Comparison of ENCODE assay signal across 8 cellular contexts in genomic region chr17:16991349-16992009, GRCh38. TPM values are rescaled to one million over a fixed set of nuclear protein-coding genes. Genes with fewer than 3 reads are reported as not detected.
A peak's percentile ranks its signal among the peaks of the same experiment; 100 is the strongest.
DNase-seq lines count a peak whose midpoint lies in the region; ATAC-seq and TF ChIP-seq lines count a peak whose summit lies in the region.

No MANE protein-coding gene starts in this region.

- H3K27me3 Mint-ChIP-seq in activated CD4-positive, alpha-beta memory T cell treated with anti-CD3 and anti-CD28 coated beads for 36 hours = no peaks in the 10 kb centered on the region

- DNase-seq in NCI-H748 (lab: John Stamatoyannopoulos, UW; ENCODE audit: unreplicated experiment) (peak; percentile 78), dermis microvascular lymphatic vessel endothelial cell (ENCODE audit: low read depth in 2 of 2) (peak; percentile 57 to 69), lung (ENCODE audit: low spot score) (peak; percentile 81), NCI-H128 (lab: John Stamatoyannopoulos, UW; ENCODE audit: unreplicated experiment) (no peak)
- DNase-seq in activated CD4-positive, alpha-beta memory T cell treated with anti-CD3 and anti-CD28 coated beads for 36 hours = peak; percentile 86
- peak; percentile 51 for DNase-seq in stimulated activated CD8-positive, alpha-beta memory T cell treated with anti-CD3 and anti-CD28 coated beads, Interleukin-12 subunit alpha, Interleukin-12 subunit beta, amount 100 ng/mL, for 4 hours (ENCODE audit: low read depth)

- CTCF ChIA-PET in activated CD4-positive, alpha-beta memory T cell treated with anti-CD3 and anti-CD28 coated beads for 36 hours (lab: Charles Lee) = interaction anchor here (0.5 to 2.1 kb wide), 25 partner anchors 8 to 455 kb away, joined by 3 to 15 read pairs (median 4); no protein-coding TSS in a partner anchor

- no peaks in the 10 kb centered on the region for H3K9me3 ChIP-seq in lung (ENCODE audit: control insufficient read depth in 2 of 2, insufficient read depth in 1 of 2, low read length in 1 of 2)

- H3K36me3 Mint-ChIP-seq in activated CD4-positive, alpha-beta memory T cell treated with anti-CD3 and anti-CD28 coated beads for 36 hours = no peaks in the 10 kb centered on the region

- no peaks in the 10 kb centered on the region for H3K36me3 ChIP-seq in lung (ENCODE audit: control insufficient read depth in 2 of 2, insufficient read depth in 2 of 2, low read length in 2 of 2)

- no peak overlapping the region for H3K27ac Mint-ChIP-seq in activated CD4-positive, alpha-beta memory T cell treated with anti-CD3 and anti-CD28 coated beads for 36 hours

- POLR2A ChIA-PET in activated CD4-positive, alpha-beta memory T cell treated with anti-CD3 and anti-CD28 coated beads for 36 hours (lab: Charles Lee) = no interaction called here

- H3K4me3 Mint-ChIP-seq in activated CD4-positive, alpha-beta memory T cell treated with anti-CD3 and anti-CD28 coated beads for 36 hours = no peak overlapping the region

- no peak overlapping the region for H3K4me3 ChIP-seq in GM12875 (ENCODE audit: low read depth, low read length)
- H3K4me3 ChIP-seq in lung = no peak overlapping the region

- peaks cover 35% of the 10 kb centered on the region for H3K4me1 Mint-ChIP-seq in activated CD4-positive, alpha-beta memory T cell treated with anti-CD3 and anti-CD28 coated beads for 36 hours (ENCODE audit: low read depth)

- ATAC-seq in lung (ENCODE audit: insufficient read depth, low FRiP score) = peak; percentile 54

- TF ChIP-seq CTCF in 22Rv1 (IDR thresholded peaks at IDR 0.05) = peak; percentile 91
- peak; percentile 88 for TF ChIP-seq CTCF in GM12875 (IDR thresholded peaks at IDR 0.05; ENCODE audit: borderline replicate concordance, insufficient read depth, low read depth, low read length)
- peak; percentile 57 for TF ChIP-seq CTCF in lung (IDR thresholded peaks at IDR 0.05; ENCODE audit: control extremely low read depth, extremely low read depth)

- H3K4me1 ChIP-seq in lung (ENCODE audit: control insufficient read depth in 2 of 2, insufficient read depth in 2 of 2, low read length in 2 of 2) = peaks cover 0 to 3% of the 10 kb centered on the region in 2 donors

- no peak overlapping the region for H3K27ac ChIP-seq in 22Rv1
- H3K27ac ChIP-seq in lung (ENCODE audit: low read depth in 1 of 2, low read length in 1 of 2) = no peak overlapping the region

- intact Hi-C loops in activated CD4-positive, alpha-beta memory T cell treated with anti-CD3 and anti-CD28 coated beads for 36 hours (cut with micrococcal nuclease) = loop anchor here (1.0 to 2.0 kb wide), 2 partner anchors 69 to 455 kb away; no protein-coding TSS in a partner anchor

- no peaks in the 10 kb centered on the region for H3K9me3 Mint-ChIP-seq in activated CD4-positive, alpha-beta memory T cell treated with anti-CD3 and anti-CD28 coated beads for 36 hours

- WGBS in lung, 2 donors = 18 to 22% methylated on average over 16 of the region's 16 CpGs

- H3K27me3 ChIP-seq in lung (ENCODE audit: control insufficient read depth, insufficient read depth) = no peaks in the 10 kb centered on the region

RNA-seq across cellular contexts. Expression of gene TNFRSF13B, which starts 19.6 kb away (rescaled TPM):
- total RNA-seq in activated CD4-positive, alpha-beta memory T cell treated with anti-CD3 and anti-CD28 coated beads for 36 hours = not detected
- not detected in 2 replicates for total RNA-seq in dermis microvascular lymphatic vessel endothelial cell
- under 1 TPM; 0.34 to 0.61 TPM for total RNA-seq in lung
- 1 to 10 TPM in 1 of 2 donors, under 1 TPM in 1; 0.08 to 1.4 TPM for polyA plus RNA-seq in lung

RNA-seq across cellular contexts. Expression of gene MPRIP, which starts 50.8 kb away (rescaled TPM):
- 100 to 1,000 TPM; 145 to 157 TPM for total RNA-seq in activated CD4-positive, alpha-beta memory T cell treated with anti-CD3 and anti-CD28 coated beads for 36 hours
- total RNA-seq in dermis microvascular lymphatic vessel endothelial cell = 79.0 and 86.3 TPM in 2 replicates
- total RNA-seq in lung = 100 to 1,000 TPM; 181 to 342 TPM
- 100 to 1,000 TPM; 121 to 168 TPM for polyA plus RNA-seq in lung
